In the genomic region with DNA sequence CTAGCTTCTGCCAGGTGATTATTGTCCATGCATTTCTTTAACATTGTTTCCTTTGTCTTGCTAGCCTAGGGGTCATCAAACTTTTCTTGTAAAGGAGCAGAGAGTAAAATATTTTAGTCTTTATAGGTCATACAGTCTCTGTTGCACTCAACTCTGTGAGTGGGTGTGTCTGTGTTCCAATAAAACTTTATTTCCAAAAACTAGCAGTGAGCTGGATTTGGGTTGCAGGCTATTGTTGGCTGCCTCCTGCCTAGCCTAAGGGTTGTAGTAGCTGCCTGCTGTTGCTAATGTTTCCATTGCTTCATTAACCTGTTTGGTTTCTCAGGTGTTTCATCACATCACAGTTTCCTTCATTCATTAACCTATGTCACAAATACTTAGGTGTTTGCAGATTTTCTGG, we compare ENCODE assay signal across 8 cellular contexts.
"Had no signal": no experiment of that assay in that cellular context is flagged by ENCODE, and none has a peak within 500 bp of the region (broad histone marks: within the 10 kb centered on the region; RNA-seq: fewer than 3 reads in every experiment).

No MANE protein-coding gene starts in this region.

- ATAC-seq: GM12878 had no signal

- DNase-seq: GDM1, GF-D8 had no signal

- FAIRE-seq: G401.6, GM12878, GM12891, GM12892, GM18507, GM19239 had no signal

- H3K4me3 ChIP-seq: GM12878 had no signal
